In the genomic region with DNA sequence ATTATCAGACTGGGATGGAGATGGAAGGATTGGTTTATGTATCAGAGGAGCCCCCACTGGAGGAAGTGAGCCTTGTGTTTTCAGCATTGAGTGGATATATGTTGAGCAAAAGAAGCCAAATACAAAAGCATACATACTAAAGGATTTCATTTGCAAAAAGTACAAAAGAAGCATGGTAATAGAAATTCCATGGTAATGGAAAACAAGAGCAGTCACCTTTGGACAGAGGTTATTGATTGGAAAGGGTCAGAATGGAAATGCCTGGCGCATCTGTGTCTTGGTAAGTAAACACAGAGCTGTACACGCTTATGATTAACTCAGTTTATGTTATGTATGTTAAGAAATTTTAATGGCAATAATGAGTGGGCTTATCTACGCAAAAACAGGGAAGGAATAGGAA, we compare ENCODE assay signal across 30 cellular contexts.
"Had no signal": no experiment of that assay in that cellular context is flagged by ENCODE, and none has a peak within 500 bp of the region (broad histone marks: within the 10 kb centered on the region; RNA-seq: fewer than 3 reads in every experiment).

No MANE protein-coding gene starts in this region.

- DNase-seq: colonic mucosa; effector CD8-positive, alpha-beta T cell; endodermal cell; foreskin keratinocyte; glutamatergic neuron; heart right ventricle; hypothalamus; immature natural killer cell; islet precursor cell; kidney glomerular epithelial cell; left colon; left ventricle myocardium superior; natural killer cell; occipital lobe; ovary; posterior cingulate gyrus; stimulated activated CD4-positive, alpha-beta T cell treated with anti-CD3 and anti-CD28 coated beads, Interleukin-2, amount 100 ng/mL, for 24 hours; stimulated activated CD4-positive, alpha-beta T cell treated with anti-CD3 and anti-CD28 coated beads, Interleukin-4, amount 100 ng/mL, for 24 hours; stimulated activated naive CD4-positive, alpha-beta T cell treated with Interleukin-2 at 50 U/mL for 16 hours; stomach; thyroid gland; trophoblast cell had no signal

- H3K4me1 Mint-ChIP-seq: memory B cell had no signal

- H3K4me1 ChIP-seq: colonic mucosa, foreskin keratinocyte, thyroid gland had no signal

- ATAC-seq: foreskin keratinocyte; gastroesophageal sphincter; heart right ventricle; left colon; left ventricle myocardium superior; natural killer cell; sciatic nerve; stimulated activated effector memory CD8-positive, alpha-beta T cell treated with anti-CD3 and anti-CD28 coated beads, Interleukin-12 subunit alpha, Interleukin-12 subunit beta, amount 100 ng/mL, for 72 hours had no signal

- H3K4me3 Mint-ChIP-seq: dendritic cell treated with granulocyte-macrophage colony-stimulating factor and Interleukin-4, amounts not matched to agents 40 ng/mL and 50 ng/mL, for 4 days; endodermal cell; immature natural killer cell; memory B cell; natural killer cell; stimulated activated effector memory CD8-positive, alpha-beta T cell treated with anti-CD3 and anti-CD28 coated beads, Interleukin-12 subunit alpha, Interleukin-12 subunit beta, amount 100 ng/mL, for 72 hours had no signal

- H3K36me3 ChIP-seq: colonic mucosa, ovary had no signal

- H3K27me3 Mint-ChIP-seq: dendritic cell treated with granulocyte-macrophage colony-stimulating factor and Interleukin-4, amounts not matched to agents 40 ng/mL and 50 ng/mL, for 4 days; memory B cell had no signal

- H3K27me3 ChIP-seq: colonic mucosa, esophagus muscularis mucosa, foreskin keratinocyte, gastroesophageal sphincter, heart right ventricle, ovary, stomach, thyroid gland, vagina had no signal

- H3K27ac Mint-ChIP-seq: dendritic cell treated with granulocyte-macrophage colony-stimulating factor and Interleukin-4, amounts not matched to agents 40 ng/mL and 50 ng/mL, for 4 days; endodermal cell; memory B cell; natural killer cell; stimulated activated effector memory CD8-positive, alpha-beta T cell treated with anti-CD3 and anti-CD28 coated beads, Interleukin-12 subunit alpha, Interleukin-12 subunit beta, amount 100 ng/mL, for 72 hours had no signal

- H3K9me3 ChIP-seq: colonic mucosa, esophagus muscularis mucosa, gastroesophageal sphincter, heart right ventricle, ovary, stomach, thyroid gland, vagina had no signal

- H3K4me3 ChIP-seq: colonic mucosa, esophagus muscularis mucosa, gastroesophageal sphincter, heart right ventricle, lung, ovary, stomach, thyroid gland, vagina had no signal

- H3K9me3 Mint-ChIP-seq: dendritic cell treated with granulocyte-macrophage colony-stimulating factor and Interleukin-4, amounts not matched to agents 40 ng/mL and 50 ng/mL, for 4 days; endodermal cell; immature natural killer cell; memory B cell; natural killer cell; stimulated activated effector memory CD8-positive, alpha-beta T cell treated with anti-CD3 and anti-CD28 coated beads, Interleukin-12 subunit alpha, Interleukin-12 subunit beta, amount 100 ng/mL, for 72 hours had no signal
